In genomic region chr1:220966874-220967631, GRCh38 we compare ENCODE assay signal across 17 cellular contexts.
DNase-seq lines count a peak whose midpoint lies in the region; ATAC-seq and TF ChIP-seq lines count a peak whose summit lies in the region.
"Had no signal": no experiment of that assay in that cellular context is flagged by ENCODE, and none has a peak within 500 bp of the region (broad histone marks: within the 10 kb centered on the region; RNA-seq: fewer than 3 reads in every experiment).

No MANE protein-coding gene starts in this region.

- TF ChIP-seq POLR2A in prostate gland (IDR thresholded peaks at IDR 0.05), result no peak

- intact Hi-C loops in prostate gland (cut with DNase I), result no loop called here

- H3K36me3 ChIP-seq in prostate gland, result no peaks in the 10 kb centered on the region
- H3K36me3 ChIP-seq: spleen had no signal

- TF ChIP-seq CTCF in HFF-Myc (IDR thresholded peaks at IDR 0.05; ENCODE audit: low read depth, low read length, missing control alignments), result no peak
- TF ChIP-seq CTCF in fibroblast of villous mesenchyme (IDR thresholded peaks at IDR 0.05; ENCODE audit: insufficient read depth, low read depth, low read length), result no peak
- no peak for TF ChIP-seq CTCF in prostate gland (IDR thresholded peaks at IDR 0.05)

- no peaks in the 10 kb centered on the region for H3K27me3 ChIP-seq in prostate gland (replicated peaks; ENCODE audit: insufficient read depth)
- H3K27me3 ChIP-seq: spleen had no signal

- no peak overlapping the region for H3K4me3 ChIP-seq in HFF-Myc (replicated peaks; ENCODE audit: low read depth, low read length)
- H3K4me3 ChIP-seq in fibroblast of villous mesenchyme (ENCODE audit: low read depth, low read length), result no peak overlapping the region
- H3K4me3 ChIP-seq in prostate gland, result no peak overlapping the region
- H3K4me3 ChIP-seq: spleen had no signal

- DNase-seq in CMK (ENCODE audit: low read depth) (peak; percentile 32), HFF-Myc (ENCODE audit: extremely low read depth, low read depth) (peak; percentile 84), SK-N-DZ (ENCODE audit: low spot score) (peak; percentile 75), fibroblast of villous mesenchyme (ENCODE audit: low read depth) (peak; percentile 85), amniotic stem cell (lab: John Stamatoyannopoulos, UW) (no peak), NCI-H1105 (lab: John Stamatoyannopoulos, UW) (no peak), prostate gland (ENCODE audit: low spot score) (no peak)
- DNase-seq: activated CD4-positive, alpha-beta T cell treated with anti-CD3 and anti-CD28 coated beads for 48 hours; activated CD8-positive, alpha-beta memory T cell treated with anti-CD3 and anti-CD28 coated beads, Interleukin-2, amount 50 U/mL, for 48 hours; activated naive CD4-positive, alpha-beta T cell treated with Interleukin-2 at 50 U/mL for 16 hours; GOT3; NCI-H1105 treated with DMSO at 0.1 percent for 48 hours; SHP77 treated with DMSO at 0.1 percent for 48 hours; spleen; T-helper 2 cell had no signal

- no peak for ATAC-seq in HG03175 (IDR thresholded peaks at IDR 0.05; ENCODE audit: unreplicated experiment)
- ATAC-seq: natural killer cell treated with Interleukin-12 subunit alpha and Interleukin-12 subunit beta and Interleukin-15 and Interleukin-18, amount 100 ng/mL, for 72 hours had no signal

- 51% methylated on average over 8 of the region's 8 CpGs for WGBS in prostate gland

- no peak overlapping the region for H3K27ac ChIP-seq in prostate gland
- H3K27ac ChIP-seq: spleen had no signal

- H3K9me3 ChIP-seq in prostate gland, result no peaks in the 10 kb centered on the region

- no peaks in the 10 kb centered on the region for H3K4me1 ChIP-seq in prostate gland (replicated peaks)
- H3K4me1 ChIP-seq: spleen had no signal

Comparison
In these comparisons a context has a peak if more than half of its experiments do, and no peak if none do; other contexts are left out.
1. DNase-seq: peak in CMK (single experiment), HFF-Myc (single experiment), SK-N-DZ (single experiment) and fibroblast of villous mesenchyme (single experiment); none in amniotic stem cell (single experiment), NCI-H1105 (single experiment) and prostate gland (single experiment).